Comparison of ENCODE assay signal across 9 cellular contexts in the genomic region with DNA sequence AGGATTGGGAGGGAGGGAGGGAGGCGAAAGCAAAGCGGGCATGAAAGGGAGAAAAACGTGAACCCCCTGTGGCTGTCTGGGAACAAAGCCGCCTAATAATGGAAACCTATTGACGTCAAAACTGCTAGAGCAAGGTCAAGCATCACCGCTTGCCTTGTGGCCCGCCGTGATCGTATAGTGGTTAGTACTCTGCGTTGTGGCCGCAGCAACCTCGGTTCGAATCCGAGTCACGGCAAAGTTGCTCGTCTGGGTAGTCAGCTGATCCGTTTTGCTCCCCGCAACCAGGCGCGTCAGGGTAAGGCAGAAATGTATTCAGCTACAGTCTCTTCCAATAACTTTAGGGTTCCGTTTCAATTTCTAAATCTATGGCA.
DNase-seq lines count a peak whose midpoint lies in the region; ATAC-seq and TF ChIP-seq lines count a peak whose summit lies in the region.
"Had no signal": no experiment of that assay in that cellular context is flagged by ENCODE, and none has a peak within 500 bp of the region (broad histone marks: within the 10 kb centered on the region; RNA-seq: fewer than 3 reads in every experiment).

No MANE protein-coding gene starts in this region.

- no peaks in the 10 kb centered on the region for H3K79me2 ChIP-seq in KMS-11 (ENCODE audit: insufficient read depth, low read depth)

- H2AFZ ChIP-seq in KMS-11 (ENCODE audit: low read depth) = peak overlapping the region; percentile 32; the same call in 1 of the 2 replicates

- intact Hi-C loops in Caco-2 (cut with micrococcal nuclease; ENCODE audit: unreplicated experiment) = no loop called here

- H3K36me3 ChIP-seq in KMS-11 (ENCODE audit: insufficient read depth) (no peaks in the 10 kb centered on the region), Caco-2 (ENCODE audit: control insufficient read depth, insufficient read depth, low read length) (no peaks in the 10 kb centered on the region)

- H3K36me3 Mint-ChIP-seq in effector memory CD8-positive, alpha-beta T cell (ENCODE audit: insufficient read depth) = no peaks in the 10 kb centered on the region
- H3K36me3 Mint-ChIP-seq in nephron progenitor cell (ENCODE audit: low read depth) = peaks cover 8% of the 10 kb centered on the region
- H3K36me3 Mint-ChIP-seq in Caco-2 (ENCODE audit: insufficient read depth, unreplicated experiment) = no peaks in the 10 kb centered on the region

- BruUV-seq in Caco-2 (replicated peaks; lab: Mats Ljungman, UMichigan) = no TSS peak

- H4K20me1 ChIP-seq in KMS-11 (ENCODE audit: insufficient read depth) = no peaks in the 10 kb centered on the region

- H3K9ac ChIP-seq in KMS-11 = no peak overlapping the region; the same call in 1 of the 2 replicates

- no peak overlapping the region; the same call in 1 of the 2 replicates for H3K4me2 ChIP-seq in KMS-11

- H3K4me1 ChIP-seq in KMS-11 (ENCODE audit: low read depth, poor library complexity, severe bottlenecking) (no peaks in the 10 kb centered on the region), Caco-2 (no peaks in the 10 kb centered on the region)

- peak overlapping the region; percentile 47; the same call in 1 of the 2 replicates for H3K27ac ChIP-seq in KMS-11

- no peaks in the 10 kb centered on the region for H3K9me3 Mint-ChIP-seq in effector memory CD8-positive, alpha-beta T cell
- H3K9me3 Mint-ChIP-seq in nephron progenitor cell (peaks cover 70% of the 10 kb centered on the region), Caco-2 (ENCODE audit: unreplicated experiment) (no peaks in the 10 kb centered on the region)

- no peak for TF ChIP-seq CTCF in KMS-11 (conservative IDR thresholded peaks at IDR 0.05; ENCODE audit: low read depth, low read length)
- no peak for TF ChIP-seq CTCF in nephron progenitor cell (IDR thresholded peaks at IDR 0.05)
- no peak for TF ChIP-seq CTCF in Caco-2 (IDR thresholded peaks at IDR 0.05; ENCODE audit: insufficient read depth in 1 of 2, low read depth in 1 of 2, low read length in 1 of 2, severe bottlenecking in 1 of 2, unreplicated experiment in 1 of 2)

- H3K4me3 Mint-ChIP-seq in effector memory CD8-positive, alpha-beta T cell = peak overlapping the region; percentile 53 to 62
- peak overlapping the region; percentile 87 for H3K4me3 Mint-ChIP-seq in nephron progenitor cell
- no peak overlapping the region for H3K4me3 Mint-ChIP-seq in Caco-2 (ENCODE audit: unreplicated experiment)

- CTCF ChIA-PET in Caco-2 (lab: Charles Lee) = no interaction called here

- H3K27me3 ChIP-seq in KMS-11 (ENCODE audit: insufficient read depth, low read depth) (no peaks in the 10 kb centered on the region), Caco-2 (replicated peaks; ENCODE audit: control insufficient read depth, insufficient read depth, low read length) (no peaks in the 10 kb centered on the region)

- H3K27ac Mint-ChIP-seq in effector memory CD8-positive, alpha-beta T cell = peak overlapping the region in 1 of 2 donors; percentile 72
- H3K27ac Mint-ChIP-seq in nephron progenitor cell (no peak overlapping the region), Caco-2 (ENCODE audit: unreplicated experiment) (no peak overlapping the region)

- H3K4me1 Mint-ChIP-seq in effector memory CD8-positive, alpha-beta T cell (ENCODE audit: low read depth in 2 of 2) = peaks cover 8 to 12% of the 10 kb centered on the region in 2 donors
- H3K4me1 Mint-ChIP-seq in nephron progenitor cell (peaks cover 10% of the 10 kb centered on the region), Caco-2 (ENCODE audit: low read depth, unreplicated experiment) (no peaks in the 10 kb centered on the region)

- H3K9me3 ChIP-seq in Caco-2 = no peaks in the 10 kb centered on the region

- POLR2A ChIA-PET in Caco-2 (lab: Charles Lee) = no interaction called here

- peak; percentile 21 for ATAC-seq in effector memory CD8-positive, alpha-beta T cell (replicated peaks)

- DNase-seq in Ammon's horn (ENCODE audit: low spot score) (peak; percentile 11), nephron progenitor cell (no peak), Caco-2 (no peak), kidney glomerular epithelial cell (lab: John Stamatoyannopoulos, UW) (no peak), KG1 (lab: John Stamatoyannopoulos, UW) (no peak)
- no peak for DNase-seq in effector memory CD8-positive, alpha-beta T cell
- no peak for DNase-seq in stimulated activated CD4-positive, alpha-beta T cell treated with anti-CD3 and anti-CD28 coated beads, Interleukin-4, amount 100 ng/mL, for 4 hours
- DNase-seq: NCI-H1694 had no signal

- peak overlapping the region; percentile 7 for H3K4me3 ChIP-seq in KMS-11 (IDR thresholded peaks at IDR 0.05; ENCODE audit: insufficient read depth, low read depth, low read length)
- H3K4me3 ChIP-seq in Caco-2 (ENCODE audit: low read depth, low read length) = no peak overlapping the region

- peaks cover 61 to 78% of the 10 kb centered on the region in 2 donors for H3K27me3 Mint-ChIP-seq in effector memory CD8-positive, alpha-beta T cell
- H3K27me3 Mint-ChIP-seq in nephron progenitor cell (ENCODE audit: low read depth, poor library complexity) (peaks cover 88% of the 10 kb centered on the region), Caco-2 (ENCODE audit: insufficient read depth, unreplicated experiment) (no peaks in the 10 kb centered on the region)
